In the genomic region with DNA sequence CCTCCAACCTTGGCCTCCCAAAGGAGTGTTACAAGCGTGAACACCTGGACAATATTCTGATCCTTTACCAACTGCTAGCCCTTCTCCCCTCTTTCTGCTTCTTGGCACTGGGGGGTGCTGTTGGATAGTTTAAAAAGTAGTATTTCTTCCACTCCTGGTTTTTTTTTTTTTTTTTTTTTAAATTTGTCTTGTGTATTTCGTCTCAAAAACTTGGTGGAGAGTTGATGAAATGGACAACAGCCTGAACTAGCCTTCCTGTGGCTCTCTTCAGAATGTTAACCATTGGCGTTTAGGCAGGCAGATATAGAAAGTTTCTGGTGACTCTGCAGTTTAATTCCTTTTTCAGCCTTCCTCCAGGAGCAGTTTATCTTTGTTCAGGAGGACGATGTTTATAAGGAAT, we compare ENCODE assay signal across 9 cellular contexts.
DNase-seq lines count a peak whose midpoint lies in the region; ATAC-seq and TF ChIP-seq lines count a peak whose summit lies in the region.
"Had no signal": no experiment of that assay in that cellular context is flagged by ENCODE, and none has a peak within 500 bp of the region (broad histone marks: within the 10 kb centered on the region; RNA-seq: fewer than 3 reads in every experiment).

No MANE protein-coding gene starts in this region.

- H3K36me3 Mint-ChIP-seq in activated CD4-positive, alpha-beta memory T cell treated with anti-CD3 and anti-CD28 coated beads for 36 hours: no peaks in the 10 kb centered on the region
- H3K36me3 Mint-ChIP-seq in activated CD4-positive, alpha-beta memory T cell treated with anti-CD3 and anti-CD28 coated beads, Interleukin-2, amount 10 ng/mL, durations not matched to agents 7 days and 5 days (ENCODE audit: low read depth): no peaks in the 10 kb centered on the region
- H3K36me3 Mint-ChIP-seq: activated naive CD8-positive, alpha-beta T cell had no signal

- TF ChIP-seq CTCF in astrocyte of the spinal cord (IDR thresholded peaks at IDR 0.05; ENCODE audit: low read depth, low read length) (peak; percentile 67), tibial nerve (IDR thresholded peaks at IDR 0.05) (peak; percentile 36 to 70 (median 60))

- H3K36me3 ChIP-seq in tibial nerve: no peaks in the 10 kb centered on the region

- no peaks in the 10 kb centered on the region for H3K9me3 Mint-ChIP-seq in activated CD4-positive, alpha-beta memory T cell treated with anti-CD3 and anti-CD28 coated beads for 36 hours
- no peaks in the 10 kb centered on the region for H3K9me3 Mint-ChIP-seq in activated CD4-positive, alpha-beta memory T cell treated with anti-CD3 and anti-CD28 coated beads, Interleukin-2, amount 10 ng/mL, durations not matched to agents 7 days and 5 days

- H3K27me3 Mint-ChIP-seq in activated CD4-positive, alpha-beta memory T cell treated with anti-CD3 and anti-CD28 coated beads for 36 hours: peaks cover 1% of the 10 kb centered on the region
- H3K27me3 Mint-ChIP-seq in activated CD4-positive, alpha-beta memory T cell treated with anti-CD3 and anti-CD28 coated beads, Interleukin-2, amount 10 ng/mL, durations not matched to agents 7 days and 5 days: peaks cover 9% of the 10 kb centered on the region
- H3K27me3 Mint-ChIP-seq: activated naive CD8-positive, alpha-beta T cell had no signal

- intact Hi-C loops in activated CD4-positive, alpha-beta memory T cell treated with anti-CD3 and anti-CD28 coated beads for 36 hours (cut with micrococcal nuclease): loop anchor here (5.0 to 10.0 kb wide), 2 partner anchors 1302 to 1420 kb away; no protein-coding TSS in a partner anchor

- in situ Hi-C loops in astrocyte of the spinal cord (cut with HindIII; ENCODE audit: low sequenced_read_pairs): no loop called here

- H3K4me1 ChIP-seq in tibial nerve: no peaks in the 10 kb centered on the region

- H3K4me3 Mint-ChIP-seq in activated CD4-positive, alpha-beta memory T cell treated with anti-CD3 and anti-CD28 coated beads for 36 hours: no peak overlapping the region
- no peak overlapping the region for H3K4me3 Mint-ChIP-seq in activated CD4-positive, alpha-beta memory T cell treated with anti-CD3 and anti-CD28 coated beads, Interleukin-2, amount 10 ng/mL, durations not matched to agents 7 days and 5 days
- H3K4me3 Mint-ChIP-seq: activated naive CD8-positive, alpha-beta T cell had no signal

- POLR2A ChIA-PET in activated CD4-positive, alpha-beta memory T cell treated with anti-CD3 and anti-CD28 coated beads for 36 hours (lab: Charles Lee): no interaction called here
- POLR2A ChIA-PET in activated CD4-positive, alpha-beta memory T cell treated with anti-CD3 and anti-CD28 coated beads, Interleukin-2, amount 10 ng/mL, durations not matched to agents 7 days and 5 days (lab: Charles Lee): no interaction called here

- ATAC-seq in GM21423 (IDR thresholded peaks at IDR 0.05; ENCODE audit: unreplicated experiment): no peak
- no peak for ATAC-seq in GM21526 (IDR thresholded peaks at IDR 0.05; ENCODE audit: low FRiP score, unreplicated experiment)

- no peak for TF ChIP-seq EP300 in tibial nerve (IDR thresholded peaks at IDR 0.05)

- H3K27ac Mint-ChIP-seq in activated CD4-positive, alpha-beta memory T cell treated with anti-CD3 and anti-CD28 coated beads for 36 hours: no peak overlapping the region
- H3K27ac Mint-ChIP-seq in activated CD4-positive, alpha-beta memory T cell treated with anti-CD3 and anti-CD28 coated beads, Interleukin-2, amount 10 ng/mL, durations not matched to agents 7 days and 5 days: no peak overlapping the region
- H3K27ac Mint-ChIP-seq: activated naive CD8-positive, alpha-beta T cell had no signal

- H3K9me3 ChIP-seq in tibial nerve: no peaks in the 10 kb centered on the region

- DNase-seq in activated CD4-positive, alpha-beta memory T cell treated with anti-CD3 and anti-CD28 coated beads for 36 hours: peak; percentile 24
- no peak for DNase-seq in activated CD4-positive, alpha-beta memory T cell treated with anti-CD3 and anti-CD28 coated beads, Interleukin-2, amount 10 ng/mL, durations not matched to agents 7 days and 5 days
- DNase-seq in NCI-H2029 treated with DMSO at 0.1 percent for 48 hours (lab: John Stamatoyannopoulos, UW) (peak; percentile 66), astrocyte of the spinal cord (ENCODE audit: low read depth, low spot score) (peak; percentile 61), iris pigment epithelial cell (ENCODE audit: low read depth) (peak; percentile 49), tibial nerve (ENCODE audit: low spot score in 2 of 2) (peak in 1 of 2 donors; percentile 74)

- H3K27ac ChIP-seq in tibial nerve: no peak overlapping the region

- 19 to 28% methylated on average over 4 of the region's 4 CpGs for WGBS in tibial nerve, 2 donors

- H3K27me3 ChIP-seq in tibial nerve: no peaks in the 10 kb centered on the region

- H3K4me1 Mint-ChIP-seq in activated CD4-positive, alpha-beta memory T cell treated with anti-CD3 and anti-CD28 coated beads for 36 hours (ENCODE audit: low read depth): peaks cover 25% of the 10 kb centered on the region
- H3K4me1 Mint-ChIP-seq in activated CD4-positive, alpha-beta memory T cell treated with anti-CD3 and anti-CD28 coated beads, Interleukin-2, amount 10 ng/mL, durations not matched to agents 7 days and 5 days: peaks cover 12% of the 10 kb centered on the region

- TF ChIP-seq POLR2A in tibial nerve (IDR thresholded peaks at IDR 0.05): no peak

- H3K4me3 ChIP-seq in astrocyte of the spinal cord (ENCODE audit: low read depth, low read length): no peak overlapping the region
- no peak overlapping the region for H3K4me3 ChIP-seq in tibial nerve

- CTCF ChIA-PET in activated CD4-positive, alpha-beta memory T cell treated with anti-CD3 and anti-CD28 coated beads for 36 hours (lab: Charles Lee): interaction anchor here (0.8 to 2.1 kb wide), 12 partner anchors 33 to 1425 kb away, joined by 3 to 13 read pairs (median 6); no protein-coding TSS in a partner anchor
- CTCF ChIA-PET in activated CD4-positive, alpha-beta memory T cell treated with anti-CD3 and anti-CD28 coated beads, Interleukin-2, amount 10 ng/mL, durations not matched to agents 7 days and 5 days (lab: Charles Lee): interaction anchor here (0.7 to 1.4 kb wide), 3 partner anchors 36 to 1300 kb away, joined by 3 to 5 read pairs (median 4); no protein-coding TSS in a partner anchor
